Comparison of ENCODE assay signal across 17 cellular contexts in genomic region chr4:116724249-116724648, GRCh38.
DNase-seq lines count a peak whose midpoint lies in the region; ATAC-seq, FAIRE-seq and TF ChIP-seq lines count a peak whose summit lies in the region.
"Had no signal": no experiment of that assay in that cellular context is flagged by ENCODE, and none has a peak within 500 bp of the region (broad histone marks: within the 10 kb centered on the region; RNA-seq: fewer than 3 reads in every experiment).

No MANE protein-coding gene starts in this region.

- H3K27me3 ChIP-seq in osteoblast (ENCODE audit: insufficient read depth, low read length) = no peaks in the 10 kb centered on the region
- H3K27me3 ChIP-seq: esophagus squamous epithelium, pancreas, uterus had no signal

- no peak overlapping the region for H3K4me2 ChIP-seq in osteoblast (ENCODE audit: insufficient read depth, low read length)

- H4K20me1 ChIP-seq in osteoblast (ENCODE audit: insufficient read depth, low read length) = no peaks in the 10 kb centered on the region

- no peaks in the 10 kb centered on the region for H3K79me2 ChIP-seq in osteoblast (ENCODE audit: insufficient read depth, low read length)

- H3K4me1 ChIP-seq in osteoblast (ENCODE audit: insufficient read depth, low read length) = no peaks in the 10 kb centered on the region
- H3K4me1 ChIP-seq: esophagus squamous epithelium, pancreas, uterus had no signal

- TF ChIP-seq CTCF in osteoblast (IDR thresholded peaks at IDR 0.05; ENCODE audit: extremely low read depth, low read depth, low read length) (no peak), D721Med (IDR thresholded peaks at IDR 0.05; ENCODE audit: insufficient read depth, missing control alignments) (no peak)

- peak; percentile 95 for ATAC-seq in GM18517 (IDR thresholded peaks at IDR 0.05; ENCODE audit: unreplicated experiment)
- peak; percentile 88 for ATAC-seq in GM21381 (IDR thresholded peaks at IDR 0.05; ENCODE audit: unreplicated experiment)
- peak; percentile 99 for ATAC-seq in HG02885 (IDR thresholded peaks at IDR 0.05; ENCODE audit: poor library complexity, unreplicated experiment)
- ATAC-seq in HG03460 (IDR thresholded peaks at IDR 0.05; ENCODE audit: unreplicated experiment) = peak; percentile 91
- ATAC-seq: activated naive CD8-positive, alpha-beta T cell treated with anti-CD3 and anti-CD28 coated beads, Interleukin-2, amount 50 U/mL, for 24 hours; pancreas had no signal

- FAIRE-seq in D721Med (lab: Jason Lieb, UNC) = no peak
- FAIRE-seq: pancreas had no signal

- DNase-seq in osteoblast (ENCODE audit: insufficient read length, low spot score, missing footprints) (no peak), D721Med (ENCODE audit: insufficient read length, low spot score) (no peak)
- DNase-seq in NK-92 treated with Interleukin-12 subunit alpha and Interleukin-12 subunit beta, amount 100 ng/mL, for 24 hours (lab: John Stamatoyannopoulos, UW) = no peak
- no peak for DNase-seq in activated CD8-positive, alpha-beta memory T cell treated with anti-CD3 and anti-CD28 coated beads, Interleukin-2, amount 50 U/mL, for 48 hours
- DNase-seq: activated naive CD8-positive, alpha-beta T cell treated with anti-CD3 and anti-CD28 coated beads, Interleukin-2, amount 50 U/mL, for 24 hours; DMS79; esophagus squamous epithelium; NCI-H1092 treated with DMSO at 0.1 percent for 48 hours; NCI-H526; pancreas; SHP77 treated with DMSO at 0.1 percent for 48 hours; stimulated activated CD4-positive, alpha-beta T cell treated with anti-CD3 and anti-CD28 coated beads, Interleukin-12 subunit alpha, Interleukin-12 subunit beta, amount 100 ng/mL, for 4 hours; uterus had no signal

- no peaks in the 10 kb centered on the region for H3K9me3 ChIP-seq in osteoblast (ENCODE audit: low read depth, low read length)
- H3K9me3 ChIP-seq: esophagus squamous epithelium, pancreas, uterus had no signal

- H2AFZ ChIP-seq in osteoblast (ENCODE audit: low read length) = no peak overlapping the region

- H3K4me3 ChIP-seq in osteoblast (ENCODE audit: insufficient read depth, low read length) = no peak overlapping the region
- H3K4me3 ChIP-seq: esophagus squamous epithelium, pancreas, uterus had no signal

- H3K27ac ChIP-seq in osteoblast (ENCODE audit: low read depth, low read length) = no peak overlapping the region
- H3K27ac ChIP-seq: esophagus squamous epithelium, pancreas, uterus had no signal

- no peaks in the 10 kb centered on the region for H3K36me3 ChIP-seq in osteoblast (ENCODE audit: insufficient read depth, low read length)
- H3K36me3 ChIP-seq: esophagus squamous epithelium, pancreas, uterus had no signal
